In genomic region chr17:21098934-21099687, GRCh38 we compare ENCODE assay signal across 8 cellular contexts. TPM values are rescaled to one million over a fixed set of nuclear protein-coding genes. Genes with fewer than 3 reads are reported as not detected.
DNase-seq lines count a peak whose midpoint lies in the region; ATAC-seq and TF ChIP-seq lines count a peak whose summit lies in the region.

No MANE protein-coding gene starts in this region.

- intact Hi-C loops in stomach (cut with DNase I; ENCODE audit: low total_unique reads): no loop called here

- H3K4me3 ChIP-seq in fibroblast of mammary gland (ENCODE audit: control insufficient read depth, low read depth, low read length) (peak overlapping the region; percentile 85), stomach (peak overlapping the region; percentile 44 to 64 (median 58))

- H3K4me3 Mint-ChIP-seq in activated T-cell treated with anti-CD3 and anti-CD28 coated beads, Interleukin-2, amount 50 U/mL, for 4 hours: peak overlapping the region; percentile 92
- H3K4me3 Mint-ChIP-seq in nephron: peak overlapping the region; percentile 82 to 87 (median 85)

- H3K9me3 ChIP-seq in stomach: no peaks in the 10 kb centered on the region

- no peaks in the 10 kb centered on the region for H3K36me3 Mint-ChIP-seq in activated T-cell treated with anti-CD3 and anti-CD28 coated beads, Interleukin-2, amount 50 U/mL, for 4 hours (ENCODE audit: insufficient read depth)
- no peaks in the 10 kb centered on the region for H3K36me3 Mint-ChIP-seq in nephron (ENCODE audit: low read depth)

- no peak for TF ChIP-seq RAD21 in Ishikawa (IDR thresholded peaks at IDR 0.05; ENCODE audit: low read depth)

- no peak for TF ChIP-seq POLR2A in stomach (IDR thresholded peaks at IDR 0.05)

- no peak for TF ChIP-seq EP300 in Ishikawa (IDR thresholded peaks at IDR 0.05; ENCODE audit: borderline replicate concordance)
- TF ChIP-seq EP300 in stomach (IDR thresholded peaks at IDR 0.05): no peak

- peaks cover 4 to 19% (median 13%) of the 10 kb centered on the region in 4 donors for H3K4me1 ChIP-seq in stomach

- peak overlapping the region in 1 of 5 donors; percentile 8 for H3K27ac ChIP-seq in stomach

- DNase-seq in DMS79 (lab: John Stamatoyannopoulos, UW) (peak; percentile 64), fibroblast of mammary gland (ENCODE audit: low read depth) (peak; percentile 83), stomach (peak; percentile 62)
- peak; percentile 43 for DNase-seq in activated T-cell treated with anti-CD3 and anti-CD28 coated beads, Interleukin-2, amount 50 U/mL, for 4 hours

- WGBS in stomach, 5 donors: 1% methylated on average over 29 of the region's 29 CpGs

- H3K9me3 Mint-ChIP-seq in activated T-cell treated with anti-CD3 and anti-CD28 coated beads, Interleukin-2, amount 50 U/mL, for 4 hours: no peaks in the 10 kb centered on the region
- no peaks in the 10 kb centered on the region for H3K9me3 Mint-ChIP-seq in nephron

- no peaks in the 10 kb centered on the region for H3K27me3 ChIP-seq in stomach

- H3K4me1 Mint-ChIP-seq in activated T-cell treated with anti-CD3 and anti-CD28 coated beads, Interleukin-2, amount 50 U/mL, for 4 hours (ENCODE audit: low read depth): peaks cover 9% of the 10 kb centered on the region
- H3K4me1 Mint-ChIP-seq in nephron: peaks cover 12% of the 10 kb centered on the region

- no peaks in the 10 kb centered on the region for H3K36me3 ChIP-seq in stomach

- TF ChIP-seq CTCF in fibroblast of mammary gland (conservative IDR thresholded peaks at IDR 0.05; ENCODE audit: control insufficient read depth, insufficient read depth, low read depth, low read length) (no peak), nephron (IDR thresholded peaks at IDR 0.05; ENCODE audit: unreplicated experiment in 3 of 3) (no peak), stomach (IDR thresholded peaks at IDR 0.05) (no peak)

- peak; percentile 96 for ATAC-seq in GM21717 (IDR thresholded peaks at IDR 0.05; ENCODE audit: unreplicated experiment)
- peak; percentile 99 to 100 for ATAC-seq in activated T-cell treated with anti-CD3 and anti-CD28 coated beads, Interleukin-2, amount 50 U/mL, for 4 hours

- peak overlapping the region; percentile 86 to 89 (median 87) for H3K27ac Mint-ChIP-seq in nephron

- H3K27me3 Mint-ChIP-seq in activated T-cell treated with anti-CD3 and anti-CD28 coated beads, Interleukin-2, amount 50 U/mL, for 4 hours (ENCODE audit: low read depth): peaks cover 2% of the 10 kb centered on the region
- H3K27me3 Mint-ChIP-seq in nephron (ENCODE audit: low read depth): peaks cover 5% of the 10 kb centered on the region

TF ChIP-seq in Ishikawa, 13 proteins besides CTCF, POLR2A, EP300 and RAD21 (continues in another document):
- TF ChIP-seq CREB1 (IDR thresholded peaks at IDR 0.05; ENCODE audit: low read depth) (0 out of 2 replicates have a peak, but pooled peaks have one; percentile 13), TAF1 (IDR thresholded peaks at IDR 0.05; ENCODE audit: low read depth) (no peak), MAX (IDR thresholded peaks at IDR 0.05) (no peak; the same call in 1 of the 2 replicates), YY1 (IDR thresholded peaks at IDR 0.05; ENCODE audit: low read depth) (0 out of 2 replicates have a peak, but pooled peaks have one; percentile 14), TCF12 (IDR thresholded peaks at IDR 0.05; ENCODE audit: low read depth) (no peak; the same call in 1 of the 2 replicates), CEBPB (IDR thresholded peaks at IDR 0.05) (no peak), EGR1 (IDR thresholded peaks at IDR 0.05) (no peak), USF1 (IDR thresholded peaks at IDR 0.05) (no peak)

TF ChIP-seq in PFSK-1, 5 proteins besides CTCF, POLR2A, EP300 and RAD21:
- TF ChIP-seq REST (IDR thresholded peaks at IDR 0.05; ENCODE audit: insufficient read depth in 1 of 2, low read depth in 2 of 2, low read length in 2 of 2): 0 out of 4 replicates have a peak, but pooled peaks of 1 of the 2 experiments have one; percentile 22
- TF ChIP-seq POLR2AphosphoS5 (IDR thresholded peaks at IDR 0.05; ENCODE audit: low read depth, low read length): peak; percentile 46
- TF ChIP-seq TAF1 (IDR thresholded peaks at IDR 0.05; ENCODE audit: borderline replicate concordance, insufficient read depth, low read length): 0 out of 2 replicates have a peak, but pooled peaks have one; percentile 35
- no peak for TF ChIP-seq FOXP2 (optimal IDR thresholded peaks at IDR 0.05; ENCODE audit: borderline replicate concordance, extremely low read depth, extremely low read length, insufficient read depth)
- TF ChIP-seq SIN3A (IDR thresholded peaks at IDR 0.05; ENCODE audit: borderline replicate concordance, insufficient read depth, low read length): 0 out of 2 replicates have a peak, but pooled peaks have one; percentile 18

RNA-seq across cellular contexts. Expression of gene DHRS7B, which starts 27.7 kb away (rescaled TPM):
- polyA plus RNA-seq in PFSK-1 (2012; ENCODE audit: insufficient read length, low read depth): 32.1 TPM
- 10 to 100 TPM; 13.3 to 17.1 (median 15.8) TPM for total RNA-seq in activated T-cell treated with anti-CD3 and anti-CD28 coated beads, Interleukin-2, amount 50 U/mL, for 4 hours
- total RNA-seq in stomach: 10 to 100 TPM in 3 of 5 donors, 1 to 10 TPM in 1, not detected in 1; 5.8 to 32.9 (median 19.5) TPM
- polyA plus RNA-seq in stomach: 10 to 100 TPM; 12.8 to 27.8 (median 20.3) TPM

RNA-seq across cellular contexts. Expression of gene USP22, which starts 56.3 kb away (rescaled TPM):
- 319 TPM for polyA plus RNA-seq in PFSK-1 (2012; ENCODE audit: insufficient read length, low read depth)
- 100 to 1,000 TPM; 112 to 125 (median 124) TPM for total RNA-seq in activated T-cell treated with anti-CD3 and anti-CD28 coated beads, Interleukin-2, amount 50 U/mL, for 4 hours
- 100 to 1,000 TPM; 161 to 394 (median 184) TPM for total RNA-seq in stomach
- 10 to 100 TPM; 28.1 to 38.0 (median 33.5) TPM for polyA plus RNA-seq in stomach
